20 cellular contexts compared by ENCODE assay signal in the genomic region with DNA sequence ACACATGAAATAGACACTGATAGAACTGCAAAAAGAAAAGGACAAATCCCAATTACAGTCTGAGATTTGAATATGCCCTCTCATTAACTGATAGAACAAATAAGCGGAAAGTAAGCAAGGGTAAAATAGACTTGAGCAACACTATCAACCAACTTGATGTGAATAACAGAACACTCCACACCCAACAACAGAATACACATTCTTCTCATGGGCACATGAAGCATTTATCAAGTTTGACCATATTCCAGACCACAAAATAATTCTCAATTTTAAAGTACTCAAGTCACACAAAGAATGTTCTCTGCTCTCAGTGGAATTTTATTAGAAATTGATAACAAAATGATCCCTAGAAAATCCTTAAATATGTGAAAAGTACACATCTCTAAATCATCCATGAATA.
"Had no signal": no experiment of that assay in that cellular context is flagged by ENCODE, and none has a peak within 500 bp of the region (broad histone marks: within the 10 kb centered on the region; RNA-seq: fewer than 3 reads in every experiment).

No MANE protein-coding gene starts in this region.

- H3K27ac ChIP-seq: left ventricle myocardium inferior, ovary, right atrium auricular region, right lobe of liver, skin epidermis, spleen, suprapubic skin, thoracic aorta, tibial artery, upper lobe of right lung had no signal

- ATAC-seq: mucosa of descending colon; naive thymus-derived CD4-positive, alpha-beta T cell; natural killer cell treated with Interleukin-12 subunit alpha and Interleukin-12 subunit beta and Interleukin-15 and Interleukin-18, amount 100 ng/mL, for 72 hours; right lobe of liver; stimulated activated effector memory CD8-positive, alpha-beta T cell treated with anti-CD3 and anti-CD28 coated beads, Interleukin-12 subunit alpha, Interleukin-12 subunit beta, amount 100 ng/mL, for 72 hours; upper lobe of right lung had no signal

- FAIRE-seq: urothelium cell line had no signal

- DNase-seq: left ventricle myocardium inferior; midbrain; mucosa of descending colon; naive thymus-derived CD4-positive, alpha-beta T cell; ovary; right lobe of liver; spleen; stimulated activated CD4-positive, alpha-beta T cell treated with anti-CD3 and anti-CD28 coated beads, Interleukin-4, amount 100 ng/mL, for 24 hours; stimulated activated naive CD4-positive, alpha-beta T cell; tibial artery; trophoblast cell; upper lobe of right lung had no signal

- H3K9me3 ChIP-seq: left ventricle myocardium inferior, mucosa of descending colon, ovary, right atrium auricular region, right lobe of liver, spleen, suprapubic skin, thoracic aorta, tibial artery, upper lobe of right lung had no signal

- H3K4me3 ChIP-seq: left ventricle myocardium inferior, lung, mucosa of descending colon, ovary, right atrium auricular region, right lobe of liver, skin epidermis, spleen, suprapubic skin, thoracic aorta, tibial artery, upper lobe of right lung had no signal

- H3K36me3 ChIP-seq: ovary, right atrium auricular region, thoracic aorta had no signal

- H3K27me3 ChIP-seq: ovary, right atrium auricular region, right lobe of liver, spleen, suprapubic skin, tibial artery, upper lobe of right lung had no signal

- H3K4me1 ChIP-seq: left ventricle myocardium inferior, right atrium auricular region, right lobe of liver, spleen, suprapubic skin, tibial artery, upper lobe of right lung had no signal
